Comparison of ENCODE assay signal across 13 cellular contexts in the genomic region with DNA sequence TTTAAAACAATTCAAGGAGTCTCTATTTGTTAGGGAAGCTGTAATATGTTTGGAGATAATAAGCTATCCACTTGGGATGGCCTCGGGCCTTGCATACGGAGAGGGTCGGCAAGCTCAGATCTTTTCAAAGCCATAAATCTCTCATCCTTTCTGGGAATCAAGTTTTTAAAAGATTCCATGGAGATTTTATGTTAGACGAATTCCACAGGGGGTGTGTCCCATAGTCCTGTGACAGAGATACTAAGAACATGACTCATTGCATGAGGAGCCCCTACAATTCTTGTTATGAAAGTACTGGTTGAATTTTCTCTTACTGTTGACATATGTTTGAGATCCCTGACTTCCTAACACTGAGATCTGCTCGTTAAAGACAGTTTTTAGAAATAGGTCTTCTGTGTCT.
DNase-seq lines count a peak whose midpoint lies in the region; ATAC-seq and TF ChIP-seq lines count a peak whose summit lies in the region.
"Had no signal": no experiment of that assay in that cellular context is flagged by ENCODE, and none has a peak within 500 bp of the region (broad histone marks: within the 10 kb centered on the region; RNA-seq: fewer than 3 reads in every experiment).

No MANE protein-coding gene starts in this region.

- POLR2A ChIA-PET in HEK293 (lab: Yijun Ruan, JAX): interaction anchor here (1.3 kb wide), 1 partner anchor 134 kb away, joined by 5 read pairs; the partner anchor contains the start of gene CRIM1

- CTCF ChIA-PET in HEK293 (lab: Yijun Ruan, JAX): interaction anchor here (0.6 to 2.1 kb wide), 3 partner anchors 29 to 209 kb away, joined by 3 to 8 read pairs (median 4); no protein-coding TSS in a partner anchor

- H3K36me3 ChIP-seq in HEK293 (ENCODE audit: control insufficient read depth in 2 of 2, insufficient read depth in 1 of 2, low read length in 2 of 2) (peaks cover 0 to 4% of the 10 kb centered on the region in 2 experiments; a peak in 1 of 3 replicates), vagina (no peaks in the 10 kb centered on the region)
- H3K36me3 ChIP-seq: thyroid gland had no signal

- TF ChIP-seq POLR2A in vagina (IDR thresholded peaks at IDR 0.05): no peak

- no peak for ATAC-seq in GM21529 (IDR thresholded peaks at IDR 0.05; ENCODE audit: unreplicated experiment)
- ATAC-seq: activated CD8-positive, alpha-beta T cell treated with anti-CD3 and anti-CD28 coated beads, Interleukin-2, amount 10 ng/mL, durations not matched to agents 7 days and 5 days had no signal

- no peaks in the 10 kb centered on the region for H3K27me3 ChIP-seq in vagina
- H3K27me3 ChIP-seq: thyroid gland had no signal

- H3K4me3 ChIP-seq in HEK293 (ENCODE audit: low read depth, low read length) (no peak overlapping the region), astrocyte of the spinal cord (ENCODE audit: low read depth, low read length) (no peak overlapping the region), vagina (no peak overlapping the region)
- H3K4me3 ChIP-seq: thyroid gland had no signal

- no peak overlapping the region for H3K27ac ChIP-seq in HEK293 (ENCODE audit: extremely low read depth, low read depth, low read length)
- H3K27ac ChIP-seq in vagina: peak overlapping the region; percentile 70
- H3K27ac ChIP-seq: thyroid gland had no signal

- H3K4me1 ChIP-seq in HEK293 (ENCODE audit: control insufficient read depth, insufficient read depth, low read length) (no peaks in the 10 kb centered on the region), vagina (peaks cover 71% of the 10 kb centered on the region)

- H3K9me3 ChIP-seq in HEK293 (ENCODE audit: control insufficient read depth, insufficient read depth, low read depth, low read length) (no peaks in the 10 kb centered on the region), vagina (no peaks in the 10 kb centered on the region)
- H3K9me3 ChIP-seq: thyroid gland had no signal

- intact Hi-C loops in vagina (cut with DNase I): no loop called here

- DNase-seq in astrocyte of the spinal cord (ENCODE audit: low read depth, low spot score) (peak; percentile 63), kidney tubule cell (ENCODE audit: low spot score) (peak; percentile 46), vagina (ENCODE audit: extremely low spot score in 2 of 2) (no peak), LoVo (ENCODE audit: low spot score) (no peak), HuH-7 (ENCODE audit: low spot score) (no peak)
- DNase-seq: activated CD8-positive, alpha-beta T cell treated with anti-CD3 and anti-CD28 coated beads, Interleukin-2, amount 10 ng/mL, durations not matched to agents 7 days and 5 days; activated naive CD8-positive, alpha-beta T cell treated with anti-CD3 and anti-CD28 coated beads, Interleukin-2, amount 10 ng/mL, durations not matched to agents 7 days and 5 days; GDM1; NCI-H1092; NCI-H82; thyroid gland had no signal

- TF ChIP-seq CTCF in HEK293 (tag by site-specific recombination; IDR thresholded peaks at IDR 0.05) (no peak), astrocyte of the spinal cord (IDR thresholded peaks at IDR 0.05; ENCODE audit: low read depth, low read length) (no peak), vagina (IDR thresholded peaks at IDR 0.05) (no peak)

- in situ Hi-C loops in astrocyte of the spinal cord (cut with HindIII; ENCODE audit: low sequenced_read_pairs): no loop called here

TF ChIP-seq in HEK293, 187 proteins besides CTCF, POLR2A, EP300 and RAD21:
- TF ChIP-seq ZFHX2 (tag by site-specific recombination; conservative IDR thresholded peaks at IDR 0.05) (no peak), KLF10 (tag by site-specific recombination; IDR thresholded peaks at IDR 0.05) (0 out of 2 replicates have a peak, but pooled peaks have one; percentile 34)

Comparison
In these comparisons a context has a peak if more than half of its experiments do, and no peak if none do; other contexts are left out.
1. DNase-seq: peak in astrocyte of the spinal cord (single experiment) and kidney tubule cell (single experiment); none in vagina (0 of 2), LoVo (single experiment) and HuH-7 (single experiment).